ENCODE assay signal across 1 cellular context in the genomic region with DNA sequence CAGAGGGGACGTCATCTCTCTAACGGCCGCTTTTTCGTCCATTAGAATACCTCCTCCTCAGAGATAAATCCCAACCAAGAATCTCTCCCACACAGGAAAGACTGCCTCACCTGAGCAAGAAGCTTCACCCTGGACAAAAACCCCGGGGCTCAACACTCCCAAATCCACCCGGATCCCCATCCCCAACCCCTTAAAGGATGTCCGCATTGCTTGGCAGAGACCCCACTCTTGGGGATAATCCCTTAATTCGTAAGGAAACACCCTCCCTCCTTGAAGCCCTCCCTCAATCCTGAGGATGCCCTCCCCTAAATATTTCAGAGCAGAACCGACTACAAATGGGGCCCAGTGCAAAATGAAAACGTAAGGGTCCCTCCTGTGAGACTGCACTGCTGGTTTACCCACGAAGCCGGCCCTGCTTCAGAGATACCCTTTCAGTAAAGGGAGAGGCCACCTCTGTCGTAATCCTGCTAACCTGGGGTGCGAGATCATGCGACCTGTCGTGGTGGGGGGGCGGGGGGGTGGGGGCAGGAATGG.
TF ChIP-seq lines count a peak whose summit lies in the region.

No MANE protein-coding gene starts in this region.

TF ChIP-seq in endothelial cell of umbilical vein, 7 proteins besides CTCF, POLR2A, EP300 and RAD21:
- no peak for TF ChIP-seq JUN (IDR thresholded peaks at IDR 0.05; ENCODE audit: borderline replicate concordance, insufficient read depth, insufficient read length, low read depth)
- no peak for TF ChIP-seq POLR2AphosphoS5 (IDR thresholded peaks at IDR 0.05; ENCODE audit: insufficient read depth, low read depth, low read length)
- TF ChIP-seq FOS (IDR thresholded peaks at IDR 0.05; ENCODE audit: borderline replicate concordance, insufficient read depth, low read length), result no peak
- TF ChIP-seq EZH2 (IDR thresholded peaks at IDR 0.05; ENCODE audit: borderline replicate concordance, low read depth, low read length, severe bottlenecking), result no peak
- no peak for TF ChIP-seq MYC (IDR thresholded peaks at IDR 0.05; ENCODE audit: low read depth, low read length)
- no peak for TF ChIP-seq GATA2 (IDR thresholded peaks at IDR 0.05; ENCODE audit: insufficient read depth, insufficient read length, low read depth, low read length)
- TF ChIP-seq MAX (IDR thresholded peaks at IDR 0.05; ENCODE audit: insufficient read depth, insufficient read length), result no peak
